8 cellular contexts compared by ENCODE assay signal in the genomic region with DNA sequence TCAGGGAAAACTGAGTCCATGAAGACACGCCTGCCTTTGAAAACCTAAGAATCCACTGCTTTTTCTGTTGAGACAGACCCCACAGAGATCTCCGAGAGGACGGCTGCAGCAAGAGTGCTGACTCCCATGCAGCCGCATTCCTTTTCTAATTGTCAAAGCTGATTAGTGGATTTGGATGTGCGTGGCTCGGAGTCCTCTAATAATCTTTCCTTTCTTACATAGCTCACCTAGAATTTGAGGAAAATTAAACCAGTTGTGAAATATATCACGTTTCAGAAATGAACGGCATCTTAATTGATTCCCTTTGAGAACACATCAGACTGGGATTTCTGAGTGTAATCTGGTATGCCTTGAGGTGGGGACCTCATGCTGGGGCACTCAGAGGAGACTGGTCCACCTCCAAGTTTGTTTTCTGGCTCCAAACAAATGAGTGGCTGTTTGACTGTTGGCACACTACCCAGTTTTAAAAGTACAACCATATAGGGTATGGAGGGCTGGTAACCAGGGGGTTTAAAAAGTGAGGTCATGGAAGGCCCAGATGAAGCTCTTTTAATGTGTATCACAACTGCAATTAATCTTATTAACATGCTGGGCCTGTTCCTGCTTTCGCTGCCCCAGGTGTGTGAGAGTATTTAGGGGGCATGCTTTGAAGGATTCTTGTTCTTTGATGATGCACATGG.
DNase-seq lines count a peak whose midpoint lies in the region; ATAC-seq and TF ChIP-seq lines count a peak whose summit lies in the region.

No MANE protein-coding gene starts in this region.

- no peaks in the 10 kb centered on the region for H3K27me3 ChIP-seq in CD8-positive, alpha-beta T cell (ENCODE audit: insufficient read depth, low read length)
- no peaks in the 10 kb centered on the region for H3K27me3 ChIP-seq in ascending aorta

- POLR2A ChIA-PET in CD8-positive, alpha-beta T cell (lab: Charles Lee): interaction anchor here (0.6 to 1.8 kb wide), 9 partner anchors 11 to 64 kb away, joined by 3 to 27 read pairs (median 6); partner anchors contain the start of gene RASSF3

- DNase-seq in CD8-positive, alpha-beta T cell: no peak
- DNase-seq in NCI-H146 (lab: John Stamatoyannopoulos, UW) (peak; percentile 81), ascending aorta (ENCODE audit: low spot score in 2 of 2) (no peak), natural killer cell (no peak), GOT3 (lab: John Stamatoyannopoulos, UW) (no peak), GM13977 (ENCODE audit: low spot score) (no peak), HT-29 (ENCODE audit: low spot score) (no peak), NCI-H526 treated with DMSO at 0.1 percent for 48 hours (lab: John Stamatoyannopoulos, UW) (no peak)

- H3K36me3 ChIP-seq in CD8-positive, alpha-beta T cell (ENCODE audit: insufficient read depth, low read length): no peaks in the 10 kb centered on the region
- H3K36me3 ChIP-seq in ascending aorta: no peaks in the 10 kb centered on the region

- peaks cover 7% of the 10 kb centered on the region for H3K36me3 Mint-ChIP-seq in CD8-positive, alpha-beta T cell
- no peaks in the 10 kb centered on the region for H3K36me3 Mint-ChIP-seq in natural killer cell

- in situ Hi-C loops in GM13977 (cut with MboI; ENCODE audit: low pct_unique_long_range_greater_than_20kb, low sequenced_read_pairs, unreplicated experiment): no loop called here

- intact Hi-C loops in CD8-positive, alpha-beta T cell (cut with DNase I, micrococcal nuclease): loop anchor here in 1 of 2 experiments (1.0 to 2.0 kb wide), 3 partner anchors 7 to 39 kb away; no protein-coding TSS in a partner anchor
- intact Hi-C loops in ascending aorta (cut with DNase I): loop anchor here (2.0 kb wide), 1 partner anchor 21 kb away; no protein-coding TSS in a partner anchor
- intact Hi-C loops in natural killer cell (cut with micrococcal nuclease): loop anchor here (10.0 kb wide), 1 partner anchor 219 kb away; the partner anchor contains the start of gene TBK1

- peak overlapping the region; percentile 55 for H3K4me3 Mint-ChIP-seq in CD8-positive, alpha-beta T cell
- H3K4me3 Mint-ChIP-seq in natural killer cell: peak overlapping the region; percentile 84

- H3K27me3 Mint-ChIP-seq in CD8-positive, alpha-beta T cell (ENCODE audit: low read depth): no peaks in the 10 kb centered on the region
- no peaks in the 10 kb centered on the region for H3K27me3 Mint-ChIP-seq in natural killer cell (ENCODE audit: low read depth in 2 of 2)

- H3K27ac Mint-ChIP-seq in CD8-positive, alpha-beta T cell: peak overlapping the region; percentile 98
- peak overlapping the region; percentile 91 to 93 for H3K27ac Mint-ChIP-seq in natural killer cell

- no peak for ATAC-seq in CD8-positive, alpha-beta T cell
- ATAC-seq in natural killer cell: no peak

- peaks cover 88% of the 10 kb centered on the region for H3K4me1 ChIP-seq in CD8-positive, alpha-beta T cell (ENCODE audit: insufficient read depth, low read length)
- peaks cover 35 to 81% of the 10 kb centered on the region in 2 donors for H3K4me1 ChIP-seq in ascending aorta

- CTCF ChIA-PET in CD8-positive, alpha-beta T cell (lab: Charles Lee): interaction anchor here (1.1 to 1.9 kb wide), 5 partner anchors 9 to 125 kb away, joined by 3 to 8 read pairs (median 4); no protein-coding TSS in a partner anchor

- H3K27ac ChIP-seq in CD8-positive, alpha-beta T cell (ENCODE audit: low read depth, low read length): peak overlapping the region; percentile 66
- peak overlapping the region; percentile 75 to 88 for H3K27ac ChIP-seq in ascending aorta

- no peaks in the 10 kb centered on the region for H3K9me3 Mint-ChIP-seq in CD8-positive, alpha-beta T cell
- H3K9me3 Mint-ChIP-seq in natural killer cell: no peaks in the 10 kb centered on the region

- no peak for TF ChIP-seq CTCF in CD8-positive, alpha-beta T cell (IDR thresholded peaks at IDR 0.05)
- no peak for TF ChIP-seq CTCF in ascending aorta (IDR thresholded peaks at IDR 0.05)
- TF ChIP-seq CTCF in natural killer cell (IDR thresholded peaks at IDR 0.05): no peak
- TF ChIP-seq CTCF in GM13977 (IDR thresholded peaks at IDR 0.05; ENCODE audit: extremely low read depth, insufficient read depth, missing control alignments): no peak

- peak overlapping the region; percentile 24 for H3K4me3 ChIP-seq in CD8-positive, alpha-beta T cell (ENCODE audit: low read depth, low read length)
- H3K4me3 ChIP-seq in ascending aorta: peak overlapping the region in 1 of 2 donors; percentile 23

- H3K4me1 Mint-ChIP-seq in CD8-positive, alpha-beta T cell (ENCODE audit: low read depth): peaks cover 88% of the 10 kb centered on the region
- peaks cover 82 to 84% of the 10 kb centered on the region in 2 donors for H3K4me1 Mint-ChIP-seq in natural killer cell

- H3K9me3 ChIP-seq in CD8-positive, alpha-beta T cell (ENCODE audit: low read length): no peaks in the 10 kb centered on the region
- no peaks in the 10 kb centered on the region for H3K9me3 ChIP-seq in ascending aorta
